Comparison of ENCODE assay signal across 9 cellular contexts in genomic region chr12:34215893-34216285, GRCh38.
"Had no signal": no experiment of that assay in that cellular context is flagged by ENCODE, and none has a peak within 500 bp of the region (broad histone marks: within the 10 kb centered on the region; RNA-seq: fewer than 3 reads in every experiment).

No MANE protein-coding gene starts in this region.

- H3K27ac ChIP-seq: GM23248 had no signal

- H3K9me3 ChIP-seq: HAP-1 had no signal

- H3K4me3 Mint-ChIP-seq: GM23338, H9, HFFc6 had no signal

- H3K4me3 ChIP-seq: GM23248, GM23338, HAP-1 had no signal

- H3K36me3 ChIP-seq: HAP-1 had no signal

- H3K27ac Mint-ChIP-seq: GM23338, H9, HFFc6 had no signal

- H3K4me1 Mint-ChIP-seq: GM23338, H9 had no signal

- ATAC-seq: GM23338, HCT116 had no signal

- H3K4me1 ChIP-seq: HAP-1 had no signal

- DNase-seq: GM23248, GOT3, H7, H9, HCEC 1CT, HFFc6 had no signal
